ENCODE assay signal across 8 cellular contexts in the genomic region with DNA sequence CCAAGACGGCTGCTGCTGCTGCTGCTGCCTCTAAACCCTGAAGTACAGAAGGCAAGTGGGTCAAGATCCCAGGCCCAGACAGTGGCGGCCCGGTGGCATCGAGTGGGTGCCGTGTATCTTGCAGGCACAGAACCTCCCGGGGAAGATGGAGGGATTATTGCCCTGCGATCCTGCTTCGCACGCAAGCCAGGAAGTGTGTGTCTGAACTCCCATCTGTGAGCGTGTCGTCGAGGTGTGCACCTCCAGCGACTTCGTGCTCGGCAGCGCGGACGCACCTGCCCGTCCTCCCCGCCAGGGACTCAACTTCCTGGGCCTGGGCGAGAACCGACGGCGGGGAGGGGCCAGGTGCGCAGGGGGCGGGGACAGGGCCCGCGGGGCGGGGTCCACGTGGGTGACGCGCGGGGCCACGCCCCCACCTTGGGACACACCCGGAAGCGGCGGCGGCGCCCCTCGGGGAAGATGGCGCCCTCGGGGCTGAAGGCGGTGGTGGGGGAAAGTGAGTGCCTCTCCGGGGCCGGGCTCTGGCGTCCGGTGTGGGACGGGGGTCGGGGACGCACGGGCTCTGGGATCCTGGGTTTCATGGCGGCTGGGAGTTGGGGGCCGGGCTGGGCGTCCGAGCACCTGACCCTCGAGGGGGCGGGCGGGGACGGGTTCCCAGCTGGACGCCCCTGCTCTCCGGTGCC. TPM values are rescaled to one million over a fixed set of nuclear protein-coding genes. Genes with fewer than 3 reads are reported as not detected.
DNase-seq lines count a peak whose midpoint lies in the region; ATAC-seq and TF ChIP-seq lines count a peak whose summit lies in the region.

A gene (plus strand): TSS at position 420 of the 683 bp plus-strand sequence. CDS start 40 bp downstream, at position 460.

- no peaks in the 10 kb centered on the region for H3K4me1 ChIP-seq in muscle layer of colon (ENCODE audit: insufficient read depth, low read length)

- peaks cover 8 to 38% of the 10 kb centered on the region in 2 donors for H3K27me3 ChIP-seq in muscle layer of colon (ENCODE audit: control insufficient read depth in 1 of 2, insufficient read depth in 2 of 2, low read length in 2 of 2)

- peaks cover under 1% of the 10 kb centered on the region for H3K36me3 ChIP-seq in muscle layer of colon (ENCODE audit: insufficient read depth, low read length)

- no peak within 1 kb of the TSS for H3K9ac ChIP-seq in muscle layer of colon (ENCODE audit: low read length)

- H3K27ac ChIP-seq in muscle layer of colon (ENCODE audit: low read depth, low read length), result peak within 1 kb of the TSS; percentile 23

- TF ChIP-seq CTCF in GM13977 (IDR thresholded peaks at IDR 0.05; ENCODE audit: extremely low read depth, insufficient read depth, missing control alignments), result no peak

- DNase-seq in GM13977 (ENCODE audit: low spot score) (peak; percentile 99), NCI-H526 treated with DMSO at 0.1 percent for 48 hours (lab: John Stamatoyannopoulos, UW) (peak; percentile 11), hippocampal formation (lab: John Stamatoyannopoulos, UW) (no peak)
- peak; percentile 84 for DNase-seq in activated CD8-positive, alpha-beta memory T cell treated with anti-CD3 and anti-CD28 coated beads for 4 hours (ENCODE audit: low read depth in 2 of 2)
- peak; percentile 89 to 95 (median 94) for DNase-seq in stimulated activated naive CD4-positive, alpha-beta T cell (lab: John Stamatoyannopoulos, UW)

- H3K9me3 ChIP-seq in muscle layer of colon (ENCODE audit: low read length), result no peaks in the 10 kb centered on the region

- in situ Hi-C loops in GM13977 (cut with MboI; ENCODE audit: low pct_unique_long_range_greater_than_20kb, low sequenced_read_pairs, unreplicated experiment) (no loop called here), endometrial microvascular endothelial cells (cut with HindIII; ENCODE audit: inconsistent ontology term, low pct_unique_long_range_greater_than_20kb, low sequenced_read_pairs) (no loop called here)

- H3K4me3 ChIP-seq in muscle layer of colon (ENCODE audit: low read depth in 1 of 2, low read length in 2 of 2), result no peak within 1 kb of the TSS

- ATAC-seq in HG03108 (IDR thresholded peaks at IDR 0.05; ENCODE audit: unreplicated experiment), result peak; percentile 60

RNA-seq across cellular contexts. Expression of the gene that starts here (rescaled TPM):
- total RNA-seq in endometrial microvascular endothelial cells (ENCODE audit: inconsistent ontology term), result 29.8 TPM

Comparison
In these comparisons a context has a peak if more than half of its experiments do, and no peak if none do; other contexts are left out.
1. DNase-seq: peak in GM13977 (single experiment), NCI-H526 treated with DMSO at 0.1 percent for 48 hours (single experiment), activated CD8-positive, alpha-beta memory T cell treated with anti-CD3 and anti-CD28 coated beads for 4 hours (2 of 2) and stimulated activated naive CD4-positive, alpha-beta T cell (6 of 6); none in hippocampal formation (0 of 2).